ENCODE assay signal across 17 cellular contexts in the genomic region with DNA sequence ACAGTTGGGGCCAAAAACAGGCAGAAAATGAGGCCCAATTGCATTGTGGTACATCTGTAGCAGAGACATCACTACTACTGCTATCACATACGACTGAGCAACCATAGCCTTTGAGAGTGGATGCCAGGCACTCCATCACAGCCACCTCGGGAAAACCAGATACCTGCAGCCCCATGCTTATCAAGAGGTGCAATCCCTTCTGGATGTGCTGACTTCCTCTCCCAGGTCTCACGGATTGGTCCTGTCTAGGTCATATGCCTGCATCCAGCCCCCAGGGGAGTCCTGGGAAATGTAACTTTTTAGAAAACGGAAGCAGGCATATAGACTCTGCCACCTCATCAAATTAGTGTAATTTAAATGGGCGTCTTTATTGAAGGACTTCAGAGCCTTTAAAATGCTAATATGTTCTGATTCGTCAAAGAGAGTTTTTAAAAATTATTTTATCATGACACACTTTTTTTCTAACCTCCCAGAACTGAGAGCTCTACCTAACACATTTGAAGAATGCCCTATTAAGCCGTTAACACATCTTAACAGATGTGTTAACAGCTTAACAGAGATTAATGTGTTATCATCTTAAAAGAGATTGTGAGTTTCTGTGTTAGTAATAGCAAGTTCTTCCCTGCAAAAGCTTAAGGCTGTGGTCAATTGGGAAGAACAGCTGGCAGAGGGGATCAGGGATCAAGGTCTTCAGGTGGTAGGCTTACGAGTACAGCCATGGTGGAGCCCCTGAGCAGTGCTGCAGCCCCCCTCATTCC.
"Had no signal": no experiment of that assay in that cellular context is flagged by ENCODE, and none has a peak within 500 bp of the region (broad histone marks: within the 10 kb centered on the region; RNA-seq: fewer than 3 reads in every experiment).

No MANE protein-coding gene starts in this region.

- H3K27ac ChIP-seq: epithelial cell of prostate, esophagus squamous epithelium, foreskin keratinocyte, heart left ventricle, neutrophil, psoas muscle, right lobe of liver, skin epidermis had no signal

- H3K4me1 ChIP-seq: foreskin keratinocyte, heart left ventricle, psoas muscle, right lobe of liver had no signal

- H3K27ac Mint-ChIP-seq: naive thymus-derived CD8-positive, alpha-beta T cell had no signal

- H3K27me3 ChIP-seq: esophagus squamous epithelium, neutrophil, right lobe of liver had no signal

- H3K9me3 ChIP-seq: mucosa of descending colon, neutrophil, psoas muscle, right lobe of liver had no signal

- H3K4me3 ChIP-seq: esophagus squamous epithelium, heart left ventricle, mucosa of descending colon, psoas muscle, right lobe of liver, skin epidermis had no signal

- H3K36me3 ChIP-seq: esophagus squamous epithelium, heart left ventricle, neutrophil, right lobe of liver had no signal

- ATAC-seq: foreskin keratinocyte; heart left ventricle; left lobe of liver; mucosa of descending colon; naive thymus-derived CD8-positive, alpha-beta T cell; psoas muscle; right lobe of liver had no signal

- DNase-seq: effector memory CD4-positive, alpha-beta T cell; esophagus squamous epithelium; foreskin keratinocyte; heart left ventricle; hippocampal formation; mammary epithelial cell; mucosa of descending colon; naive thymus-derived CD8-positive, alpha-beta T cell; psoas muscle; retina; right lobe of liver; stimulated activated CD4-positive, alpha-beta T cell treated with anti-CD3 and anti-CD28 coated beads, Interleukin-12 subunit alpha, Interleukin-12 subunit beta, amount 100 ng/mL, for 4 hours; stimulated activated naive CD4-positive, alpha-beta T cell treated with Interleukin-2 at 50 U/mL for 16 hours had no signal

- H3K4me3 Mint-ChIP-seq: naive thymus-derived CD8-positive, alpha-beta T cell had no signal
